34 cellular contexts compared by ENCODE assay signal in the genomic region with DNA sequence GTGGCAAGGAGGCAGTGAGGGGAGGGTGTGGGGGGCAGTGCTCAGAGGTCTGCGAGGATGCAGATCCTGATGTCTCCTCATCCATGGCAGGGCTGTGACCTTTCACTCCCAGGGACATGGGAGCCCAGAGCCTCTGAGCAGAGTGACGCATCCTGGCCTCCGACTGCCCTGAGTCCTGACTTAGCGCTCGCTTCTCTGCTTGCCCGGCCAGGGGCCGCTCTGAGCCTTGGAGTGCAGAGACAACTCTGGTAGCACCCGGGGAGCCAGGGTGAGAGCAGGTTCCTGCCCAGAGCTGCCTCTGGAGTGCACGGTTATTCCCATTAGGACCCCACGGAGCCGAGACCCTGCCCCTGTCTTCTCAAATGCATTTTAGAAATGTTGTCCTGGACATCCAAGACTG.
"Had no signal": no experiment of that assay in that cellular context is flagged by ENCODE, and none has a peak within 500 bp of the region (broad histone marks: within the 10 kb centered on the region; RNA-seq: fewer than 3 reads in every experiment).

No MANE protein-coding gene starts in this region.

- H3K27me3 ChIP-seq: MG63 had no signal

- H3K9me3 ChIP-seq: MG63 had no signal

- DNase-seq: Karpas-422, Kasumi-1, KG1, MG63, MM.1S, MV-4-11, NCI-H1092, NCI-H1092 treated with DMSO at 0.1 percent for 48 hours, NCI-H1105, NCI-H1105 treated with DMSO at 0.1 percent for 48 hours, NCI-H1417, NCI-H1417 treated with DMSO at 0.1 percent for 48 hours, NCI-H1436, NCI-H1436 treated with DMSO at 0.1 percent for 48 hours, NCI-H146, NCI-H1694, NCI-H1694 treated with DMSO at 0.1 percent for 48 hours, NCI-H187, NCI-H187 treated with DMSO at 0.1 percent for 48 hours, NCI-H1930, NCI-H2029, NCI-H2029 treated with DMSO at 0.1 percent for 48 hours, NCI-H2081, NCI-H2081 treated with DMSO at 0.1 percent for 48 hours, NCI-H2107, NCI-H2171, NCI-H2171 treated with DMSO at 0.1 percent for 48 hours, NCI-H2227 treated with DMSO at 0.1 percent for 48 hours, NCI-H226, NCI-H345, NCI-H446, NCI-H446 treated with DMSO at 0.1 percent for 48 hours, NCI-H510A had no signal

- H3K36me3 ChIP-seq: MG63 had no signal

- H3K27ac ChIP-seq: KMS-11 had no signal

- H3K9ac ChIP-seq: KMS-11 had no signal

- H3K4me3 ChIP-seq: MG63 had no signal
